Comparison of ENCODE assay signal across 13 cellular contexts in genomic region chr1:19872190-19872589, GRCh38. TPM values are rescaled to one million over a fixed set of nuclear protein-coding genes. Genes with fewer than 3 reads are reported as not detected.
DNase-seq lines count a peak whose midpoint lies in the region; ATAC-seq and TF ChIP-seq lines count a peak whose summit lies in the region.
"Had no signal": no experiment of that assay in that cellular context is flagged by ENCODE, and none has a peak within 500 bp of the region (broad histone marks: within the 10 kb centered on the region; RNA-seq: fewer than 3 reads in every experiment).

No MANE protein-coding gene starts in this region.

- no peaks in the 10 kb centered on the region for H3K4me1 ChIP-seq in liver (ENCODE audit: control insufficient read depth in 4 of 4, insufficient read depth in 4 of 4, low read length in 3 of 4)

- peak; percentile 51 for TF ChIP-seq CTCF in liver (IDR thresholded peaks at IDR 0.05; ENCODE audit: low read depth, low read length, missing input control)

- DNase-seq in DMS53 (lab: John Stamatoyannopoulos, UW) (peak; percentile 96), NCI-H146 (lab: John Stamatoyannopoulos, UW) (peak; percentile 93), SK-N-MC (ENCODE audit: low read depth, low spot score) (no peak)
- no peak for DNase-seq in stimulated activated CD4-positive, alpha-beta T cell treated with anti-CD3 and anti-CD28 coated beads, Interleukin-1b, Interleukin-23, amount 100 ng/mL, for 48 hours
- DNase-seq in stimulated activated CD4-positive, alpha-beta T cell treated with anti-CD3 and anti-CD28 coated beads, Interleukin-12 subunit alpha, Interleukin-12 subunit beta, amount 100 ng/mL, for 4 hours: no peak
- DNase-seq: activated CD4-positive, alpha-beta T cell treated with anti-CD3 and anti-CD28 coated beads, Interleukin-2, amount 50 U/mL, for 1 hour; DND-41; HCEC 1CT; immature natural killer cell; ovary had no signal

- WGBS in liver: 31% methylated on average over 7 of the region's 7 CpGs

- H3K9ac ChIP-seq in SK-N-MC (ENCODE audit: insufficient read length) (no peak overlapping the region), liver (ENCODE audit: low read depth in 1 of 2, low read length in 2 of 2) (no peak overlapping the region)

- no peak overlapping the region for H3K4me3 ChIP-seq in SK-N-MC
- H3K4me3 ChIP-seq in liver (ENCODE audit: low read depth in 1 of 3, low read length in 3 of 3): no peak overlapping the region
- H3K4me3 ChIP-seq: ovary had no signal

- no peak for TF ChIP-seq POLR2A in GM18505 (IDR thresholded peaks at IDR 0.05; ENCODE audit: borderline replicate concordance, extremely low read depth, insufficient read depth, insufficient read length)

- TF ChIP-seq RAD21 in liver (IDR thresholded peaks at IDR 0.05): peak; percentile 75 to 77

- H3K27me3 ChIP-seq in liver (ENCODE audit: control insufficient read depth in 4 of 4, insufficient read depth in 4 of 4, low read length in 3 of 4): peaks cover 0 to 5% (median 0%) of the 10 kb centered on the region in 4 donors
- H3K27me3 ChIP-seq: ovary had no signal

- no peak for ATAC-seq in GM18505 (IDR thresholded peaks at IDR 0.05; ENCODE audit: unreplicated experiment)
- ATAC-seq in HG03520 (IDR thresholded peaks at IDR 0.05; ENCODE audit: unreplicated experiment): no peak

- H3K36me3 ChIP-seq in SK-N-MC (ENCODE audit: insufficient read depth, low read length) (no peaks in the 10 kb centered on the region), liver (ENCODE audit: control insufficient read depth in 4 of 4, insufficient read depth in 3 of 4, low read depth in 1 of 4, low read length in 3 of 4) (no peaks in the 10 kb centered on the region)
- H3K36me3 ChIP-seq: ovary had no signal

- H3K9me3 ChIP-seq in SK-N-MC (ENCODE audit: low read depth, low read length) (no peaks in the 10 kb centered on the region), liver (ENCODE audit: control insufficient read depth in 4 of 4, low read length in 3 of 4) (no peaks in the 10 kb centered on the region)
- H3K9me3 ChIP-seq: ovary had no signal

- H3K27ac ChIP-seq in SK-N-MC: peak overlapping the region; percentile 26; the same call in 1 of the 2 replicates
- H3K27ac ChIP-seq in liver (ENCODE audit: low read depth in 1 of 2, low read length in 2 of 2): no peak overlapping the region
- H3K27ac ChIP-seq: ovary had no signal

TF ChIP-seq in liver, 16 proteins besides CTCF, POLR2A, EP300 and RAD21:
- no peak for TF ChIP-seq ZBTB33 (IDR thresholded peaks at IDR 0.05)
- no peak for TF ChIP-seq EGR1 (IDR thresholded peaks at IDR 0.05; ENCODE audit: low read depth in 2 of 2)
- no peak for TF ChIP-seq MAX (IDR thresholded peaks at IDR 0.05)
- TF ChIP-seq JUND (IDR thresholded peaks at IDR 0.05): no peak
- no peak for TF ChIP-seq ATF3 (IDR thresholded peaks at IDR 0.05)
- peak; percentile 28 to 36 for TF ChIP-seq RXRA (IDR thresholded peaks at IDR 0.05)

RNA-seq across cellular contexts. Expression of gene OTUD3, which starts 10.0 kb away (rescaled TPM):
- total RNA-seq in liver: 1 to 10 TPM; 3.5 to 4.0 TPM
- polyA plus RNA-seq in liver: under 1 TPM; 0.36 to 0.71 TPM

RNA-seq across cellular contexts. Expression of gene PLA2G2E, which starts 51.2 kb away (rescaled TPM):
- not detected for total RNA-seq in liver
- polyA plus RNA-seq in liver: not detected
- total RNA-seq: ovary had no signal
- polyA plus RNA-seq: immature natural killer cell, ovary had no signal

RNA-seq across cellular contexts. Expression of gene RNF186, which starts 57.1 kb away (rescaled TPM):
- total RNA-seq in liver: under 1 TPM; 0.17 to 0.33 TPM
- under 1 TPM; 0.23 to 0.38 TPM for polyA plus RNA-seq in liver
- polyA plus RNA-seq: immature natural killer cell had no signal

Comparison
In these comparisons a context has a peak if more than half of its experiments do, and no peak if none do; other contexts are left out.
1. DNase-seq: peak in DMS53 (single experiment) and NCI-H146 (single experiment); none in SK-N-MC (single experiment), stimulated activated CD4-positive, alpha-beta T cell treated with anti-CD3 and anti-CD28 coated beads, Interleukin-1b, Interleukin-23, amount 100 ng/mL, for 48 hours (single experiment) and stimulated activated CD4-positive, alpha-beta T cell treated with anti-CD3 and anti-CD28 coated beads, Interleukin-12 subunit alpha, Interleukin-12 subunit beta, amount 100 ng/mL, for 4 hours (single experiment).